ENCODE assay signal across 21 cellular contexts in genomic region chr17:33164556-33164881, GRCh38.
DNase-seq lines count a peak whose midpoint lies in the region; ATAC-seq, FAIRE-seq and TF ChIP-seq lines count a peak whose summit lies in the region.
"Had no signal": no experiment of that assay in that cellular context is flagged by ENCODE, and none has a peak within 500 bp of the region (broad histone marks: within the 10 kb centered on the region; RNA-seq: fewer than 3 reads in every experiment).

No MANE protein-coding gene starts in this region.

- 51% methylated on average over 4 of the region's 4 CpGs for WGBS in right cardiac atrium

- DNase-seq in left ventricle myocardium superior (no peak), right cardiac atrium (no peak), bronchial epithelial cell (ENCODE audit: low read depth) (no peak), foreskin keratinocyte (no peak), gastrocnemius medialis (no peak), DMS79 treated with DMSO at 0.1 percent for 48 hours (lab: John Stamatoyannopoulos, UW) (no peak), MG63 (no peak)
- no peak for DNase-seq in activated CD4-positive, CD25-positive, alpha-beta regulatory T cell treated with anti-CD3 and anti-CD28 coated beads, Interleukin-2, amount 50 U/mL, for 72 hours
- DNase-seq: ACHN; BE2C; CD4-positive, CD25-positive, alpha-beta regulatory T cell; CD8-positive, alpha-beta memory T cell; COR-L47; DMS 273 treated with DMSO at 0.1 percent for 48 hours; DMS53; H9 had no signal

- H3K9me3 ChIP-seq in right cardiac atrium (ENCODE audit: control insufficient read depth, low read length) (no peaks in the 10 kb centered on the region), gastrocnemius medialis (no peaks in the 10 kb centered on the region), MG63 (no peaks in the 10 kb centered on the region)
- H3K9me3 ChIP-seq: BE2C had no signal

- TF ChIP-seq CTCF in bronchial epithelial cell (IDR thresholded peaks at IDR 0.05; ENCODE audit: insufficient read depth, low read length, severe bottlenecking) (no peak), foreskin keratinocyte (conservative IDR thresholded peaks at IDR 0.05) (no peak), gastrocnemius medialis (IDR thresholded peaks at IDR 0.05 in 4 of 5, conservative IDR thresholded peaks at IDR 0.05 in 1 of 5) (no peak)

- H3K4me3 ChIP-seq in right cardiac atrium (ENCODE audit: low read length) (no peak overlapping the region), bronchial epithelial cell (ENCODE audit: low read depth, low read length) (no peak overlapping the region), gastrocnemius medialis (no peak overlapping the region), MG63 (no peak overlapping the region)

- no peaks in the 10 kb centered on the region for H3K36me3 ChIP-seq in bronchial epithelial cell (ENCODE audit: control insufficient read depth, insufficient read depth, low read length)
- no peaks in the 10 kb centered on the region for H3K36me3 ChIP-seq in gastrocnemius medialis
- no peaks in the 10 kb centered on the region for H3K36me3 ChIP-seq in MG63
- H3K36me3 ChIP-seq: BE2C had no signal

- peak; percentile 45 for ATAC-seq in left ventricle myocardium superior
- no peak for ATAC-seq in right cardiac atrium
- ATAC-seq in foreskin keratinocyte = peak; percentile 23
- ATAC-seq in gastrocnemius medialis = peak; percentile 43 to 55

- H3K27me3 ChIP-seq in right cardiac atrium (ENCODE audit: control insufficient read depth, insufficient read depth) (no peaks in the 10 kb centered on the region), bronchial epithelial cell (ENCODE audit: control insufficient read depth, insufficient read depth, low read length) (no peaks in the 10 kb centered on the region), foreskin keratinocyte (no peaks in the 10 kb centered on the region), gastrocnemius medialis (no peaks in the 10 kb centered on the region), MG63 (no peaks in the 10 kb centered on the region)
- H3K27me3 ChIP-seq: BE2C had no signal

- H3K4me1 ChIP-seq in right cardiac atrium (ENCODE audit: control insufficient read depth, insufficient read depth, low read length) = no peaks in the 10 kb centered on the region
- H3K4me1 ChIP-seq in foreskin keratinocyte = peaks cover 15% of the 10 kb centered on the region
- peaks cover 18 to 21% of the 10 kb centered on the region in 2 donors for H3K4me1 ChIP-seq in gastrocnemius medialis
- H3K4me1 ChIP-seq: BE2C had no signal

- intact Hi-C loops in left ventricle myocardium superior (cut with micrococcal nuclease) = no loop called here
- intact Hi-C loops in right cardiac atrium (cut with DNase I) = no loop called here
- intact Hi-C loops in gastrocnemius medialis (cut with DNase I; ENCODE audit: low total_unique reads) = no loop called here

- TF ChIP-seq POLR2A in gastrocnemius medialis (IDR thresholded peaks at IDR 0.05) = no peak

- H3K27ac ChIP-seq in right cardiac atrium (ENCODE audit: low read length) (no peak overlapping the region), foreskin keratinocyte (no peak overlapping the region), gastrocnemius medialis (peak overlapping the region in 1 of 4 donors; percentile 40)

- in situ Hi-C loops in gastrocnemius medialis (cut with MboI; ENCODE audit: low sequenced_read_pairs in 4 of 4) = no loop called here

- FAIRE-seq in bronchial epithelial cell (lab: Jason Lieb, UNC) = peak; percentile 68
- FAIRE-seq: A204.1, G401.6, GM12891, GM19239, H1 had no signal

Comparison
In these comparisons a context has a peak if more than half of its experiments do, and no peak if none do; other contexts are left out.
1. ATAC-seq: peak in left ventricle myocardium superior (single experiment), foreskin keratinocyte (single experiment) and gastrocnemius medialis (2 of 2); none in right cardiac atrium (0 of 2).